1 cellular context compared by ENCODE assay signal in the genomic region with DNA sequence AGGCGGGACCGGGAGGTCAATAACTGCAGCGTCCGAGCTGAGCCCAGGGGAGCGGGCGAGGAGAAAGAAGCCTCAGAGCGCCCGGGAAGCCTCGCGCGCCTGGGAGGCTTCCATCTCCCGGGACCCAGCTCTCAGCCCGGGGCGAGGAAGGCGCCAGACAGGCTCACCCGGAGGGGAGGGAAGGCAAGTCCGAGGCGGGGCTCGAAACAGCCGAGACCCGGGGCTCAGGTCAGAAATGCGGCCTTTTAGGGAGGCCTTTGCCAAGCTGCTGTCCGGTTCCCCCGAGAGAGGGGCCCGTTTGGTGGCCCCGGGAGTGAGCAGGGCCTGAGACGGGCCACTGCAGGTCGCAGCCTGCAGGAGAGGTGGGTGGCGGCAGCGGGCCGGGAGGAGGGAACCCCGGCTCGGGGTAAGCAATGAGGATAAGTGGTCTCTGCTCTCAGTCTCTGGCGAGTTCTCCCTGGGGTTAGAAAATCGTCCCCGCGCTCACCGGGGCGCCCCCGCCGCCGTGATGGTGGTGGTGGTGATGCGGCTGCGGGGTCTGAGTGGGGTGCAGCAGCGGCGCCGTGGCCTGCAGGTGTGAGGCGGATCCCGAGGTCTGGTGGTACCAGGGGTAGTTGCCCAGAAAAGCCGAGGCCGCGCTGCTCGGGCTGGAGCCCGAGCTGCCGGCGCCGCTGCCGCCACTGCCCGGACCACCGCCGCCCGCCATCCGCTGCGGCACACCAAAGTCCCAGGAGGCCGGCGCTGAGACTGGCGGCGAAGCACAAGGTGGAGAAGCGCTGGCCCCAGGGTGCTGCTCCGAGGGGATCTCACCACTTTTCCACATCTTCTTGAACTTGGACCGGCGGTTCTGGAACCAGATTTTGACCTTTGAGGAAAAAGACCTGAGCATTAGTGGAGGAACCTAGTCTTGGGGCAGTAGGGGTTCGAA.
TF ChIP-seq lines count a peak whose summit lies in the region.

No MANE protein-coding gene starts in this region.

TF ChIP-seq in HEK293, 187 proteins besides CTCF, POLR2A, EP300 and RAD21 (continued from another document and continues in another):
- TF ChIP-seq, protein P1, sequence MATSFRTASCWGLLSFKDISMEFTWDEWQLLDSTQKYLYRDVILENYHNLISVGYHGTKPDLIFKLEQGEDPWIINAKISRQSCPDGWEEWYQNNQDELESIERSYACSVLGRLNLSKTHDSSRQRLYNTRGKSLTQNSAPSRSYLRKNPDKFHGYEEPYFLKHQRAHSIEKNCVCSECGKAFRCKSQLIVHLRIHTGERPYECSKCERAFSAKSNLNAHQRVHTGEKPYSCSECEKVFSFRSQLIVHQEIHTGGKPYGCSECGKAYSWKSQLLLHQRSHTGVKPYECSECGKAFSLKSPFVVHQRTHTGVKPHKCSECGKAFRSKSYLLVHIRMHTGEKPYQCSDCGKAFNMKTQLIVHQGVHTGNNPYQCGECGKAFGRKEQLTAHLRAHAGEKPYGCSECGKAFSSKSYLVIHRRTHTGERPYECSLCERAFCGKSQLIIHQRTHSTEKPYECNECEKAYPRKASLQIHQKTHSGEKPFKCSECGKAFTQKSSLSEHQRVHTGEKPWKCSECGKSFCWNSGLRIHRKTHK (tag by site-specific recombination; IDR thresholded peaks at IDR 0.05) = no peak
- TF ChIP-seq ZNF19 (tag by site-specific recombination; IDR thresholded peaks at IDR 0.05; ENCODE audit: low read depth) (no peak), ZNF529 (tag by site-specific recombination; IDR thresholded peaks at IDR 0.05; ENCODE audit: insufficient replicate concordance) (no peak), ZBTB1 (tag by site-specific recombination; IDR thresholded peaks at IDR 0.05) (no peak), SP2 (tag by site-specific recombination; IDR thresholded peaks at IDR 0.05) (no peak), BCL11B (tag by site-specific recombination; IDR thresholded peaks at IDR 0.05; ENCODE audit: low read depth) (no peak), KLF9 (tag by site-specific recombination; IDR thresholded peaks at IDR 0.05; ENCODE audit: low read depth) (no peak), ZNF623 (tag by site-specific recombination; IDR thresholded peaks at IDR 0.05) (no peak), GLIS1 (tag by site-specific recombination; IDR thresholded peaks at IDR 0.05) (no peak), GFI1B (tag by site-specific recombination; IDR thresholded peaks at IDR 0.05) (no peak), ZNF610 (tag by site-specific recombination; IDR thresholded peaks at IDR 0.05; ENCODE audit: borderline replicate concordance) (no peak), ZBTB17 (tag by site-specific recombination; IDR thresholded peaks at IDR 0.05) (no peak), HOXC10 (CRISPR knock-in tag; IDR thresholded peaks at IDR 0.05) (no peak), ZNF521 (tag by site-specific recombination; IDR thresholded peaks at IDR 0.05) (no peak), ZNF24 (tag by site-specific recombination; IDR thresholded peaks at IDR 0.05) (no peak), ZNF76 (tag by site-specific recombination; IDR thresholded peaks at IDR 0.05; ENCODE audit: borderline replicate concordance, low read depth) (no peak), ZXDB (tag by site-specific recombination; IDR thresholded peaks at IDR 0.05) (no peak), ZBTB21 (tag by site-specific recombination; IDR thresholded peaks at IDR 0.05) (no peak), YY1 (tag by site-specific recombination; IDR thresholded peaks at IDR 0.05) (no peak), KLF8 (tag by site-specific recombination; IDR thresholded peaks at IDR 0.05) (no peak), ZNF558 (tag by site-specific recombination; IDR thresholded peaks at IDR 0.05) (no peak)
- TF ChIP-seq, protein P2, sequence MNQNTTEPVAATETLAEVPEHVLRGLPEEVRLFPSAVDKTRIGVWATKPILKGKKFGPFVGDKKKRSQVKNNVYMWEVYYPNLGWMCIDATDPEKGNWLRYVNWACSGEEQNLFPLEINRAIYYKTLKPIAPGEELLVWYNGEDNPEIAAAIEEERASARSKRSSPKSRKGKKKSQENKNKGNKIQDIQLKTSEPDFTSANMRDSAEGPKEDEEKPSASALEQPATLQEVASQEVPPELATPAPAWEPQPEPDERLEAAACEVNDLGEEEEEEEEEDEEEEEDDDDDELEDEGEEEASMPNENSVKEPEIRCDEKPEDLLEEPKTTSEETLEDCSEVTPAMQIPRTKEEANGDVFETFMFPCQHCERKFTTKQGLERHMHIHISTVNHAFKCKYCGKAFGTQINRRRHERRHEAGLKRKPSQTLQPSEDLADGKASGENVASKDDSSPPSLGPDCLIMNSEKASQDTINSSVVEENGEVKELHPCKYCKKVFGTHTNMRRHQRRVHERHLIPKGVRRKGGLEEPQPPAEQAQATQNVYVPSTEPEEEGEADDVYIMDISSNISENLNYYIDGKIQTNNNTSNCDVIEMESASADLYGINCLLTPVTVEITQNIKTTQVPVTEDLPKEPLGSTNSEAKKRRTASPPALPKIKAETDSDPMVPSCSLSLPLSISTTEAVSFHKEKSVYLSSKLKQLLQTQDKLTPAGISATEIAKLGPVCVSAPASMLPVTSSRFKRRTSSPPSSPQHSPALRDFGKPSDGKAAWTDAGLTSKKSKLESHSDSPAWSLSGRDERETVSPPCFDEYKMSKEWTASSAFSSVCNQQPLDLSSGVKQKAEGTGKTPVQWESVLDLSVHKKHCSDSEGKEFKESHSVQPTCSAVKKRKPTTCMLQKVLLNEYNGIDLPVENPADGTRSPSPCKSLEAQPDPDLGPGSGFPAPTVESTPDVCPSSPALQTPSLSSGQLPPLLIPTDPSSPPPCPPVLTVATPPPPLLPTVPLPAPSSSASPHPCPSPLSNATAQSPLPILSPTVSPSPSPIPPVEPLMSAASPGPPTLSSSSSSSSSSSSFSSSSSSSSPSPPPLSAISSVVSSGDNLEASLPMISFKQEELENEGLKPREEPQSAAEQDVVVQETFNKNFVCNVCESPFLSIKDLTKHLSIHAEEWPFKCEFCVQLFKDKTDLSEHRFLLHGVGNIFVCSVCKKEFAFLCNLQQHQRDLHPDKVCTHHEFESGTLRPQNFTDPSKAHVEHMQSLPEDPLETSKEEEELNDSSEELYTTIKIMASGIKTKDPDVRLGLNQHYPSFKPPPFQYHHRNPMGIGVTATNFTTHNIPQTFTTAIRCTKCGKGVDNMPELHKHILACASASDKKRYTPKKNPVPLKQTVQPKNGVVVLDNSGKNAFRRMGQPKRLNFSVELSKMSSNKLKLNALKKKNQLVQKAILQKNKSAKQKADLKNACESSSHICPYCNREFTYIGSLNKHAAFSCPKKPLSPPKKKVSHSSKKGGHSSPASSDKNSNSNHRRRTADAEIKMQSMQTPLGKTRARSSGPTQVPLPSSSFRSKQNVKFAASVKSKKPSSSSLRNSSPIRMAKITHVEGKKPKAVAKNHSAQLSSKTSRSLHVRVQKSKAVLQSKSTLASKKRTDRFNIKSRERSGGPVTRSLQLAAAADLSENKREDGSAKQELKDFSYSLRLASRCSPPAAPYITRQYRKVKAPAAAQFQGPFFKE (tag by site-specific recombination; IDR thresholded peaks at IDR 0.05; ENCODE audit: borderline replicate concordance) = no peak
- TF ChIP-seq, protein P3, sequence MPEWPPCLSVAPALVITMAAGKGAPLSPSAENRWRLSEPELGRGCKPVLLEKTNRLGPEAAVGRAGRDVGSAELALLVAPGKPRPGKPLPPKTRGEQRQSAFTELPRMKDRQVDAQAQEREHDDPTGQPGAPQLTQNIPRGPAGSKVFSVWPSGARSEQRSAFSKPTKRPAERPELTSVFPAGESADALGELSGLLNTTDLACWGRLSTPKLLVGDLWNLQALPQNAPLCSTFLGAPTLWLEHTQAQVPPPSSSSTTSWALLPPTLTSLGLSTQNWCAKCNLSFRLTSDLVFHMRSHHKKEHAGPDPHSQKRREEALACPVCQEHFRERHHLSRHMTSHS (tag by site-specific recombination; IDR thresholded peaks at IDR 0.05) = no peak
- TF ChIP-seq, protein P4, sequence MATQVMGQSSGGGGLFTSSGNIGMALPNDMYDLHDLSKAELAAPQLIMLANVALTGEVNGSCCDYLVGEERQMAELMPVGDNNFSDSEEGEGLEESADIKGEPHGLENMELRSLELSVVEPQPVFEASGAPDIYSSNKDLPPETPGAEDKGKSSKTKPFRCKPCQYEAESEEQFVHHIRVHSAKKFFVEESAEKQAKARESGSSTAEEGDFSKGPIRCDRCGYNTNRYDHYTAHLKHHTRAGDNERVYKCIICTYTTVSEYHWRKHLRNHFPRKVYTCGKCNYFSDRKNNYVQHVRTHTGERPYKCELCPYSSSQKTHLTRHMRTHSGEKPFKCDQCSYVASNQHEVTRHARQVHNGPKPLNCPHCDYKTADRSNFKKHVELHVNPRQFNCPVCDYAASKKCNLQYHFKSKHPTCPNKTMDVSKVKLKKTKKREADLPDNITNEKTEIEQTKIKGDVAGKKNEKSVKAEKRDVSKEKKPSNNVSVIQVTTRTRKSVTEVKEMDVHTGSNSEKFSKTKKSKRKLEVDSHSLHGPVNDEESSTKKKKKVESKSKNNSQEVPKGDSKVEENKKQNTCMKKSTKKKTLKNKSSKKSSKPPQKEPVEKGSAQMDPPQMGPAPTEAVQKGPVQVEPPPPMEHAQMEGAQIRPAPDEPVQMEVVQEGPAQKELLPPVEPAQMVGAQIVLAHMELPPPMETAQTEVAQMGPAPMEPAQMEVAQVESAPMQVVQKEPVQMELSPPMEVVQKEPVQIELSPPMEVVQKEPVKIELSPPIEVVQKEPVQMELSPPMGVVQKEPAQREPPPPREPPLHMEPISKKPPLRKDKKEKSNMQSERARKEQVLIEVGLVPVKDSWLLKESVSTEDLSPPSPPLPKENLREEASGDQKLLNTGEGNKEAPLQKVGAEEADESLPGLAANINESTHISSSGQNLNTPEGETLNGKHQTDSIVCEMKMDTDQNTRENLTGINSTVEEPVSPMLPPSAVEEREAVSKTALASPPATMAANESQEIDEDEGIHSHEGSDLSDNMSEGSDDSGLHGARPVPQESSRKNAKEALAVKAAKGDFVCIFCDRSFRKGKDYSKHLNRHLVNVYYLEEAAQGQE (tag by site-specific recombination; IDR thresholded peaks at IDR 0.05) = no peak
- TF ChIP-seq, protein P5, sequence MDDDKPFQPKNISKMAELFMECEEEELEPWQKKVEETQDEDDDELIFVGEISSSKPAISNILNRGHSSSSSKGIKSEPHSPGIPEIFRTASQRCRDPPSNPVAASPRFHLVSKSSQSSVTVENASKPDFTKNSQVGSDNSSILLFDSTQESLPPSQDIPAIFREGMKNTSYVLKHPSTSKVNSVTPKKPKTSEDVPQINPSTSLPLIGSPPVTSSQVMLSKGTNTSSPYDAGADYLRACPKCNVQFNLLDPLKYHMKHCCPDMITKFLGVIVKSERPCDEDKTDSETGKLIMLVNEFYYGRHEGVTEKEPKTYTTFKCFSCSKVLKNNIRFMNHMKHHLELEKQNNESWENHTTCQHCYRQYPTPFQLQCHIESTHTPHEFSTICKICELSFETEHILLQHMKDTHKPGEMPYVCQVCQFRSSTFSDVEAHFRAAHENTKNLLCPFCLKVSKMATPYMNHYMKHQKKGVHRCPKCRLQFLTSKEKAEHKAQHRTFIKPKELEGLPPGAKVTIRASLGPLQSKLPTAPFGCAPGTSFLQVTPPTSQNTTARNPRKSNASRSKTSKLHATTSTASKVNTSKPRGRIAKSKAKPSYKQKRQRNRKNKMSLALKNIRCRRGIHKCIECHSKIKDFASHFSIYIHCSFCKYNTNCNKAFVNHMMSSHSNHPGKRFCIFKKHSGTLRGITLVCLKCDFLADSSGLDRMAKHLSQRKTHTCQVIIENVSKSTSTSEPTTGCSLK (tag by site-specific recombination; IDR thresholded peaks at IDR 0.05) = no peak
- TF ChIP-seq, protein P6, sequence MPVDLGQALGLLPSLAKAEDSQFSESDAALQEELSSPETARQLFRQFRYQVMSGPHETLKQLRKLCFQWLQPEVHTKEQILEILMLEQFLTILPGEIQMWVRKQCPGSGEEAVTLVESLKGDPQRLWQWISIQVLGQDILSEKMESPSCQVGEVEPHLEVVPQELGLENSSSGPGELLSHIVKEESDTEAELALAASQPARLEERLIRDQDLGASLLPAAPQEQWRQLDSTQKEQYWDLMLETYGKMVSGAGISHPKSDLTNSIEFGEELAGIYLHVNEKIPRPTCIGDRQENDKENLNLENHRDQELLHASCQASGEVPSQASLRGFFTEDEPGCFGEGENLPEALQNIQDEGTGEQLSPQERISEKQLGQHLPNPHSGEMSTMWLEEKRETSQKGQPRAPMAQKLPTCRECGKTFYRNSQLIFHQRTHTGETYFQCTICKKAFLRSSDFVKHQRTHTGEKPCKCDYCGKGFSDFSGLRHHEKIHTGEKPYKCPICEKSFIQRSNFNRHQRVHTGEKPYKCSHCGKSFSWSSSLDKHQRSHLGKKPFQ (tag by site-specific recombination; IDR thresholded peaks at IDR 0.05) = no peak
- TF ChIP-seq, protein P7, sequence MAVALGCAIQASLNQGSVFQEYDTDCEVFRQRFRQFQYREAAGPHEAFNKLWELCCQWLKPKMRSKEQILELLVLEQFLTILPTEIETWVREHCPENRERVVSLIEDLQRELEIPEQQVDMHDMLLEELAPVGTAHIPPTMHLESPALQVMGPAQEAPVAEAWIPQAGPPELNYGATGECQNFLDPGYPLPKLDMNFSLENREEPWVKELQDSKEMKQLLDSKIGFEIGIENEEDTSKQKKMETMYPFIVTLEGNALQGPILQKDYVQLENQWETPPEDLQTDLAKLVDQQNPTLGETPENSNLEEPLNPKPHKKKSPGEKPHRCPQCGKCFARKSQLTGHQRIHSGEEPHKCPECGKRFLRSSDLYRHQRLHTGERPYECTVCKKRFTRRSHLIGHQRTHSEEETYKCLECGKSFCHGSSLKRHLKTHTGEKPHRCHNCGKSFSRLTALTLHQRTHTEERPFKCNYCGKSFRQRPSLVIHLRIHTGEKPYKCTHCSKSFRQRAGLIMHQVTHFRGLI (tag by site-specific recombination; IDR thresholded peaks at IDR 0.05) = no peak
- TF ChIP-seq, protein P8, sequence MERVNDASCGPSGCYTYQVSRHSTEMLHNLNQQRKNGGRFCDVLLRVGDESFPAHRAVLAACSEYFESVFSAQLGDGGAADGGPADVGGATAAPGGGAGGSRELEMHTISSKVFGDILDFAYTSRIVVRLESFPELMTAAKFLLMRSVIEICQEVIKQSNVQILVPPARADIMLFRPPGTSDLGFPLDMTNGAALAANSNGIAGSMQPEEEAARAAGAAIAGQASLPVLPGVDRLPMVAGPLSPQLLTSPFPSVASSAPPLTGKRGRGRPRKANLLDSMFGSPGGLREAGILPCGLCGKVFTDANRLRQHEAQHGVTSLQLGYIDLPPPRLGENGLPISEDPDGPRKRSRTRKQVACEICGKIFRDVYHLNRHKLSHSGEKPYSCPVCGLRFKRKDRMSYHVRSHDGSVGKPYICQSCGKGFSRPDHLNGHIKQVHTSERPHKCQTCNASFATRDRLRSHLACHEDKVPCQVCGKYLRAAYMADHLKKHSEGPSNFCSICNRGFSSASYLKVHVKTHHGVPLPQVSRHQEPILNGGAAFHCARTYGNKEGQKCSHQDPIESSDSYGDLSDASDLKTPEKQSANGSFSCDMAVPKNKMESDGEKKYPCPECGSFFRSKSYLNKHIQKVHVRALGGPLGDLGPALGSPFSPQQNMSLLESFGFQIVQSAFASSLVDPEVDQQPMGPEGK (tag by site-specific recombination; IDR thresholded peaks at IDR 0.05) = 0 out of 2 replicates have a peak, but pooled peaks have one; percentile 47
- TF ChIP-seq, protein P9, sequence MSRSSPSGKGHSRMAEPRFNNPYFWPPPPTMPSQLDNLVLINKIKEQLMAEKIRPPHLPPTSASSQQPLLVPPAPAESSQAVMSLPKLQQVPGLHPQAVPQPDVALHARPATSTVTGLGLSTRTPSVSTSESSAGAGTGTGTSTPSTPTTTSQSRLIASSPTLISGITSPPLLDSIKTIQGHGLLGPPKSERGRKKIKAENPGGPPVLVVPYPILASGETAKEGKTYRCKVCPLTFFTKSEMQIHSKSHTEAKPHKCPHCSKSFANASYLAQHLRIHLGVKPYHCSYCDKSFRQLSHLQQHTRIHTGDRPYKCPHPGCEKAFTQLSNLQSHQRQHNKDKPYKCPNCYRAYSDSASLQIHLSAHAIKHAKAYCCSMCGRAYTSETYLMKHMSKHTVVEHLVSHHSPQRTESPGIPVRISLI (tag by site-specific recombination; IDR thresholded peaks at IDR 0.05) = no peak
